Comparison of ENCODE assay signal across 12 cellular contexts in genomic region chr7:371779-372545, GRCh38.
DNase-seq lines count a peak whose midpoint lies in the region; ATAC-seq and TF ChIP-seq lines count a peak whose summit lies in the region.
"Had no signal": no experiment of that assay in that cellular context is flagged by ENCODE, and none has a peak within 500 bp of the region (broad histone marks: within the 10 kb centered on the region; RNA-seq: fewer than 3 reads in every experiment).

No MANE protein-coding gene starts in this region.

- H4K20me1 ChIP-seq in SK-N-SH (ENCODE audit: insufficient read depth) = no peaks in the 10 kb centered on the region

- H3K9me2 ChIP-seq in SK-N-SH = no peaks in the 10 kb centered on the region

- no peak for TF ChIP-seq RAD21 in SK-N-SH (IDR thresholded peaks at IDR 0.05; ENCODE audit: low read length)

- H3K4me1 ChIP-seq in SK-N-SH (ENCODE audit: control insufficient read depth in 1 of 2, insufficient read depth in 2 of 2, low read depth in 1 of 2, low read length in 1 of 2) (no peaks in the 10 kb centered on the region), right cardiac atrium (ENCODE audit: control insufficient read depth, insufficient read depth, low read length) (no peaks in the 10 kb centered on the region), spleen (peaks cover 0 to 16% (median 7%) of the 10 kb centered on the region in 6 donors)

- no peak overlapping the region for H3K9ac ChIP-seq in SK-N-SH

- no peak for TF ChIP-seq CTCF in SK-N-SH (IDR thresholded peaks at IDR 0.05)
- TF ChIP-seq CTCF in spleen (IDR thresholded peaks at IDR 0.05 in 8 of 11, conservative IDR thresholded peaks at IDR 0.05 in 3 of 11) = no peak

- H3K9me3 ChIP-seq in SK-N-SH (no peaks in the 10 kb centered on the region), right cardiac atrium (ENCODE audit: control insufficient read depth, low read length) (no peaks in the 10 kb centered on the region), spleen (no peaks in the 10 kb centered on the region)
- H3K9me3 ChIP-seq: thoracic aorta had no signal

- 87% methylated on average over 40 of the region's 43 CpGs for WGBS in SK-N-SH (ENCODE audit: low lambda C conversion rate)
- WGBS in right cardiac atrium = 91% methylated on average over 43 of the region's 43 CpGs
- WGBS in spleen, 5 donors = 91 to 94% (median 94%) methylated on average over 35 to 43 of the region's 43 CpGs

- TF ChIP-seq EP300 in SK-N-SH (IDR thresholded peaks at IDR 0.05; ENCODE audit: borderline replicate concordance in 1 of 2, low read depth in 1 of 2, low read length in 1 of 2) = no peak

- H3K27ac ChIP-seq in SK-N-SH (ENCODE audit: low read depth in 2 of 2, low read length in 1 of 2) (no peak overlapping the region), right cardiac atrium (ENCODE audit: low read length) (no peak overlapping the region), spleen (no peak overlapping the region)
- H3K27ac ChIP-seq: coronary artery, thoracic aorta had no signal

- no peak for TF ChIP-seq POLR2A in spleen (IDR thresholded peaks at IDR 0.05)

- H3K36me3 ChIP-seq in SK-N-SH (replicated peaks in 1 of 2; ENCODE audit: control insufficient read depth in 1 of 2, insufficient read depth in 2 of 2, low read length in 1 of 2) = no peaks in the 10 kb centered on the region
- no peaks in the 10 kb centered on the region for H3K36me3 ChIP-seq in spleen
- H3K36me3 ChIP-seq: thoracic aorta had no signal

- no peaks in the 10 kb centered on the region for H3K79me2 ChIP-seq in SK-N-SH (ENCODE audit: insufficient read depth)

- peak; percentile 53 for ATAC-seq in SK-N-SH treated with all-trans-retinoic acid at 6 μM for 48 hours
- no peak for ATAC-seq in right cardiac atrium
- no peak for ATAC-seq in GM21717 (IDR thresholded peaks at IDR 0.05; ENCODE audit: unreplicated experiment)
- ATAC-seq in GM21515 (IDR thresholded peaks at IDR 0.05; ENCODE audit: unreplicated experiment) = no peak

- H3K27me3 ChIP-seq in SK-N-SH (ENCODE audit: insufficient read depth) (no peaks in the 10 kb centered on the region), right cardiac atrium (ENCODE audit: control insufficient read depth, insufficient read depth) (no peaks in the 10 kb centered on the region), spleen (replicated peaks in 1 of 7) (peaks cover 0 to 23% (median 0%) of the 10 kb centered on the region in 7 donors)

- DNase-seq in SK-N-SH (no peak), HuH-7.5 (ENCODE audit: low spot score) (peak; percentile 67), right cardiac atrium (peak; percentile 8 to 37 (median 36)), spleen (peak; percentile 70)
- DNase-seq in stimulated activated naive CD4-positive, alpha-beta T cell (lab: John Stamatoyannopoulos, UW) = no peak
- DNase-seq: activated CD4-positive, alpha-beta memory T cell treated with anti-CD3 and anti-CD28 coated beads for 36 hours; NCI-H2171 had no signal

- no peak overlapping the region for H2AFZ ChIP-seq in SK-N-SH (ENCODE audit: low read depth)

- CTCF ChIA-PET in SK-N-SH (lab: Yijun Ruan, JAX) = no interaction called here

- POLR2A ChIA-PET in SK-N-SH (lab: Yijun Ruan, JAX) = no interaction called here

- intact Hi-C loops in right cardiac atrium (cut with DNase I) = no loop called here
- intact Hi-C loops in spleen (cut with DNase I; ENCODE audit: low total_unique reads) = no loop called here

- no peaks in the 10 kb centered on the region for H3F3A ChIP-seq in SK-N-SH (replicated peaks; ENCODE audit: insufficient read depth)

- no peak overlapping the region for H3K4me2 ChIP-seq in SK-N-SH

- H3K4me3 ChIP-seq in SK-N-SH (ENCODE audit: low read depth in 2 of 2, low read length in 1 of 2) (no peak overlapping the region), right cardiac atrium (ENCODE audit: low read length) (no peak overlapping the region), spleen (no peak overlapping the region)
- H3K4me3 ChIP-seq: coronary artery, thoracic aorta had no signal

TF ChIP-seq in SK-N-SH treated with all-trans-retinoic acid at 6 μM for 48 hours, 23 proteins besides CTCF, POLR2A, EP300 and RAD21 (continues in another document):
- TF ChIP-seq ZFP30 (CRISPR knock-in tag; IDR thresholded peaks at IDR 0.05) = no peak
- TF ChIP-seq SNAI2 (CRISPR knock-in tag; IDR thresholded peaks at IDR 0.05) = no peak
- no peak for TF ChIP-seq PPARA (CRISPR knock-in tag; IDR thresholded peaks at IDR 0.05; ENCODE audit: borderline replicate concordance)
- no peak for TF ChIP-seq ZNF565 (CRISPR knock-in tag; conservative IDR thresholded peaks at IDR 0.05; ENCODE audit: low read depth)
- TF ChIP-seq, protein P1, sequence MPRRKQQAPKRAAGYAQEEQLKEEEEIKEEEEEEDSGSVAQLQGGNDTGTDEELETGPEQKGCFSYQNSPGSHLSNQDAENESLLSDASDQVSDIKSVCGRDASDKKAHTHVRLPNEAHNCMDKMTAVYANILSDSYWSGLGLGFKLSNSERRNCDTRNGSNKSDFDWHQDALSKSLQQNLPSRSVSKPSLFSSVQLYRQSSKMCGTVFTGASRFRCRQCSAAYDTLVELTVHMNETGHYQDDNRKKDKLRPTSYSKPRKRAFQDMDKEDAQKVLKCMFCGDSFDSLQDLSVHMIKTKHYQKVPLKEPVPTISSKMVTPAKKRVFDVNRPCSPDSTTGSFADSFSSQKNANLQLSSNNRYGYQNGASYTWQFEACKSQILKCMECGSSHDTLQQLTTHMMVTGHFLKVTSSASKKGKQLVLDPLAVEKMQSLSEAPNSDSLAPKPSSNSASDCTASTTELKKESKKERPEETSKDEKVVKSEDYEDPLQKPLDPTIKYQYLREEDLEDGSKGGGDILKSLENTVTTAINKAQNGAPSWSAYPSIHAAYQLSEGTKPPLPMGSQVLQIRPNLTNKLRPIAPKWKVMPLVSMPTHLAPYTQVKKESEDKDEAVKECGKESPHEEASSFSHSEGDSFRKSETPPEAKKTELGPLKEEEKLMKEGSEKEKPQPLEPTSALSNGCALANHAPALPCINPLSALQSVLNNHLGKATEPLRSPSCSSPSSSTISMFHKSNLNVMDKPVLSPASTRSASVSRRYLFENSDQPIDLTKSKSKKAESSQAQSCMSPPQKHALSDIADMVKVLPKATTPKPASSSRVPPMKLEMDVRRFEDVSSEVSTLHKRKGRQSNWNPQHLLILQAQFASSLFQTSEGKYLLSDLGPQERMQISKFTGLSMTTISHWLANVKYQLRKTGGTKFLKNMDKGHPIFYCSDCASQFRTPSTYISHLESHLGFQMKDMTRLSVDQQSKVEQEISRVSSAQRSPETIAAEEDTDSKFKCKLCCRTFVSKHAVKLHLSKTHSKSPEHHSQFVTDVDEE (CRISPR knock-in tag; IDR thresholded peaks at IDR 0.05) = no peak
- no peak for TF ChIP-seq TCF4 (CRISPR knock-in tag; IDR thresholded peaks at IDR 0.05; ENCODE audit: borderline replicate concordance)
- TF ChIP-seq ISL1 (CRISPR knock-in tag; IDR thresholded peaks at IDR 0.05) = no peak
- no peak for TF ChIP-seq ARNTL (CRISPR knock-in tag; IDR thresholded peaks at IDR 0.05; ENCODE audit: borderline replicate concordance, low read depth)
- TF ChIP-seq BACH2 (CRISPR knock-in tag; IDR thresholded peaks at IDR 0.05; ENCODE audit: borderline replicate concordance) = no peak
- no peak for TF ChIP-seq TOX (CRISPR knock-in tag; IDR thresholded peaks at IDR 0.05; ENCODE audit: borderline replicate concordance)

TF ChIP-seq in SK-N-SH, 30 proteins besides CTCF, POLR2A, EP300 and RAD21:
- TF ChIP-seq FOXJ3 (CRISPR knock-in tag; IDR thresholded peaks at IDR 0.05) = no peak
- TF ChIP-seq TCF12 (IDR thresholded peaks at IDR 0.05) = no peak
- TF ChIP-seq, protein P2, sequence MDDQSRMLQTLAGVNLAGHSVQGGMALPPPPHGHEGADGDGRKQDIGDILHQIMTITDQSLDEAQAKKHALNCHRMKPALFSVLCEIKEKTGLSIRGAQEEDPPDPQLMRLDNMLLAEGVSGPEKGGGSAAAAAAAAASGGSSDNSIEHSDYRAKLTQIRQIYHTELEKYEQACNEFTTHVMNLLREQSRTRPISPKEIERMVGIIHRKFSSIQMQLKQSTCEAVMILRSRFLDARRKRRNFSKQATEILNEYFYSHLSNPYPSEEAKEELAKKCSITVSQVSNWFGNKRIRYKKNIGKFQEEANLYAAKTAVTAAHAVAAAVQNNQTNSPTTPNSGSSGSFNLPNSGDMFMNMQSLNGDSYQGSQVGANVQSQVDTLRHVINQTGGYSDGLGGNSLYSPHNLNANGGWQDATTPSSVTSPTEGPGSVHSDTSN (IDR thresholded peaks at IDR 0.05) = no peak
- TF ChIP-seq, protein P3, sequence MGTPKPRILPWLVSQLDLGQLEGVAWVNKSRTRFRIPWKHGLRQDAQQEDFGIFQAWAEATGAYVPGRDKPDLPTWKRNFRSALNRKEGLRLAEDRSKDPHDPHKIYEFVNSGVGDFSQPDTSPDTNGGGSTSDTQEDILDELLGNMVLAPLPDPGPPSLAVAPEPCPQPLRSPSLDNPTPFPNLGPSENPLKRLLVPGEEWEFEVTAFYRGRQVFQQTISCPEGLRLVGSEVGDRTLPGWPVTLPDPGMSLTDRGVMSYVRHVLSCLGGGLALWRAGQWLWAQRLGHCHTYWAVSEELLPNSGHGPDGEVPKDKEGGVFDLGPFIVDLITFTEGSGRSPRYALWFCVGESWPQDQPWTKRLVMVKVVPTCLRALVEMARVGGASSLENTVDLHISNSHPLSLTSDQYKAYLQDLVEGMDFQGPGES (IDR thresholded peaks at IDR 0.05; ENCODE audit: low read depth, low read length) = no peak
- no peak for TF ChIP-seq NRF1 (IDR thresholded peaks at IDR 0.05; ENCODE audit: low read depth, low read length)
- TF ChIP-seq TEAD4 (IDR thresholded peaks at IDR 0.05; ENCODE audit: borderline replicate concordance, insufficient read depth) = no peak
- no peak for TF ChIP-seq EZH2phosphoT487 (IDR thresholded peaks at IDR 0.05; ENCODE audit: borderline replicate concordance, low read depth)
- TF ChIP-seq MXI1 (IDR thresholded peaks at IDR 0.05; ENCODE audit: low read depth, low read length) = no peak
- TF ChIP-seq RCOR1 (IDR thresholded peaks at IDR 0.05; ENCODE audit: low read length) = no peak
- TF ChIP-seq SIN3A (IDR thresholded peaks at IDR 0.05; ENCODE audit: borderline replicate concordance, low read depth, low read length) = no peak
- TF ChIP-seq USF2 (IDR thresholded peaks at IDR 0.05; ENCODE audit: borderline replicate concordance, low read depth, low read length) = no peak
- TF ChIP-seq ELF1 (IDR thresholded peaks at IDR 0.05) = no peak
- no peak for TF ChIP-seq MEF2A (IDR thresholded peaks at IDR 0.05; ENCODE audit: borderline replicate concordance, low read depth)
TF ChIP-seq in SK-N-SH: peak in this region for 0.

Comparison
In these comparisons a context has a peak if more than half of its experiments do, and no peak if none do; other contexts are left out.
1. DNase-seq: peak in HuH-7.5 (single experiment), right cardiac atrium (3 of 3) and spleen (single experiment); none in SK-N-SH (single experiment) and stimulated activated naive CD4-positive, alpha-beta T cell (0 of 6).